ENCODE assay signal across 1 cellular context in the genomic region with DNA sequence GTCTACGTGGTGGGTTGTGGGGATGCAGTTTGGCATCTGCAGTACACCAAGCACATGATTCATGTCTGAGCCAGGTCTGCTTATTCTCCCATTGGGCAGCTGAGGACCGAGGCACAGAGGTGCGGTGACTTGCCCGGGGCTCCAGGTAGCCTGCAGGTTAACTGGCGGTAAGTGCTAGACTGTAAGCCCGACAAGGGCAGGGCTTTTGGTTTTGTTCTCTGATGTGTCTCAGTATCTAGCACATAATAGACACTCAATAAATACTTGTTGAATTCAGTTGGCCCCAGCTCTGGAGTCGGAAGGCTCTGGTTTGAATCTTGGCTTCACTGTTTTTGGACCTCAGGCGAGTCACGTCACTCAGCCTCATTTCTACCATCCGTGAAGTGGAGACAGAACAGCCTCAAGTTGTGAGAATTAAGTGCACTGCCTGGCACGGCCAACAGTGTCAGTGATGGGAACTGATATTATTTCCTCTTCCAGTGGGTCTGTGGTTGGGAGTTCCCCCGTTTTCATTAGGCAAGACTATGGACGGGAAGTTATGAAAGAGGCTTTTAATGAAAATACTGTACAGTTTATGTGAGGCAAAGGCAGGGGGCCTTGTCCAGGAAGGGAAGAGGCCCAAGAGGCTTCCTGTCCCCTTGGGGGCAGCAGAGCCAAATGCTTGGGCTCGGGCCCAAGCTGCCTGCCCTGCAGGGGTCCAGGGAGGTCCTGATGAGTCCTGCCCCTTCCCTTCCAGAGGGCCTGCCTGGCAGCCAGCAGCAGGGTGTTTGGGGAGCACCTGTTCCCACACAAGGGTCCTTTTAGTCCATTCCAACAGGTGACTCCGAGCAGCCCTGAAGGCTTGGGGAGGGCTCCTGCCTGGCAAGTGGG.
TF ChIP-seq lines count a peak whose summit lies in the region.

No MANE protein-coding gene starts in this region.

TF ChIP-seq in SK-N-SH, 30 proteins besides CTCF, POLR2A, EP300 and RAD21:
- no peak for TF ChIP-seq SMC3 (IDR thresholded peaks at IDR 0.05; ENCODE audit: low read depth, low read length)
- TF ChIP-seq, protein P1, sequence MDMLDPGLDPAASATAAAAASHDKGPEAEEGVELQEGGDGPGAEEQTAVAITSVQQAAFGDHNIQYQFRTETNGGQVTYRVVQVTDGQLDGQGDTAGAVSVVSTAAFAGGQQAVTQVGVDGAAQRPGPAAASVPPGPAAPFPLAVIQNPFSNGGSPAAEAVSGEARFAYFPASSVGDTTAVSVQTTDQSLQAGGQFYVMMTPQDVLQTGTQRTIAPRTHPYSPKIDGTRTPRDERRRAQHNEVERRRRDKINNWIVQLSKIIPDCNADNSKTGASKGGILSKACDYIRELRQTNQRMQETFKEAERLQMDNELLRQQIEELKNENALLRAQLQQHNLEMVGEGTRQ (IDR thresholded peaks at IDR 0.05; ENCODE audit: borderline replicate concordance, low read depth, low read length) = no peak
- TF ChIP-seq POLR2AphosphoS5 (IDR thresholded peaks at IDR 0.05; ENCODE audit: low read depth, low read length) = 0 out of 2 replicates have a peak, but pooled peaks have one; percentile 29
- TF ChIP-seq CHD2 (IDR thresholded peaks at IDR 0.05; ENCODE audit: low read length, partially characterized antibody) = no peak
- TF ChIP-seq NRF1 (IDR thresholded peaks at IDR 0.05; ENCODE audit: low read depth, low read length) = no peak
- TF ChIP-seq FOXJ3 (CRISPR knock-in tag; IDR thresholded peaks at IDR 0.05) = no peak
